In genomic region chr4:15963001-15963451, GRCh38 we compare ENCODE assay signal across 8 cellular contexts. TPM values are rescaled to one million over a fixed set of nuclear protein-coding genes. Genes with fewer than 3 reads are reported as not detected.
DNase-seq lines count a peak whose midpoint lies in the region; ATAC-seq and TF ChIP-seq lines count a peak whose summit lies in the region.

Gene FGFBP2 (minus strand): TSS chr4:15963175. CDS start chr4:15963129, 46 bp downstream.

- H3K79me1 ChIP-seq in trophoblast cell (ENCODE audit: low read length), result no peaks in the 10 kb centered on the region

- no peak within 1 kb of the TSS for H4K12ac ChIP-seq in trophoblast cell (ENCODE audit: low read depth, low read length)

- H3K4ac ChIP-seq in trophoblast cell (ENCODE audit: low read depth, low read length), result no peak within 1 kb of the TSS

- no peak within 1 kb of the TSS for H2AK5ac ChIP-seq in trophoblast cell (ENCODE audit: low read length)

- H3K9ac ChIP-seq in fibroblast of lung (ENCODE audit: insufficient read depth, low read length) (no peak within 1 kb of the TSS), trophoblast cell (ENCODE audit: low read length) (peak within 1 kb of the TSS; percentile 20)

- TF ChIP-seq CTCF in NB4 (IDR thresholded peaks at IDR 0.05; ENCODE audit: low read depth, low read length) (peak; percentile 75), fibroblast of lung (conservative IDR thresholded peaks at IDR 0.05 in 1 of 2, IDR thresholded peaks at IDR 0.05 in 1 of 2; ENCODE audit: low read depth in 1 of 2, low read length in 2 of 2) (peak; percentile 26 to 42), dorsolateral prefrontal cortex (IDR thresholded peaks at IDR 0.05 in 54 of 56, conservative IDR thresholded peaks at IDR 0.05 in 2 of 56; ENCODE audit: low read depth in 1 of 56, partially characterized antibody in 56 of 56) (peak in 25 of 56 donors; percentile 11 to 50 (median 23))

- H4K8ac ChIP-seq in trophoblast cell (ENCODE audit: low read depth, low read length), result no peak within 1 kb of the TSS

- H3K4me2 ChIP-seq in fibroblast of lung (ENCODE audit: extremely low read depth, insufficient read depth, low read length) (no peak within 1 kb of the TSS), trophoblast cell (ENCODE audit: low read length) (peak within 1 kb of the TSS; percentile 32)

- no peaks in the 10 kb centered on the region for H3K4me1 ChIP-seq in fibroblast of lung (ENCODE audit: control insufficient read depth, extremely low read depth, insufficient read depth, low read length)
- H3K4me1 ChIP-seq in trophoblast cell (ENCODE audit: control insufficient read depth in 1 of 2, insufficient read depth in 2 of 2, low read length in 2 of 2), result peaks cover 6 to 12% of the 10 kb centered on the region in 2 experiments

- H2BK12ac ChIP-seq in trophoblast cell (ENCODE audit: low read length), result no peak within 1 kb of the TSS

- H2BK120ac ChIP-seq in trophoblast cell (ENCODE audit: insufficient read depth, low read length, poor library complexity), result no peak within 1 kb of the TSS

- no peak within 1 kb of the TSS for H3K14ac ChIP-seq in trophoblast cell (ENCODE audit: low read length)

- H4K91ac ChIP-seq in trophoblast cell (ENCODE audit: low read depth, low read length), result no peak within 1 kb of the TSS

- H3K18ac ChIP-seq in trophoblast cell (ENCODE audit: low read length), result no peak within 1 kb of the TSS

- peak; percentile 55 for ATAC-seq in GM21717 (IDR thresholded peaks at IDR 0.05; ENCODE audit: unreplicated experiment)

- intact Hi-C loops in dorsolateral prefrontal cortex (cut with DNase I), result no loop called here

- no peak for TF ChIP-seq POLR2A in NB4 (IDR thresholded peaks at IDR 0.05; ENCODE audit: extremely low read depth, insufficient read length)

- no peak within 1 kb of the TSS for H2BK5ac ChIP-seq in trophoblast cell (ENCODE audit: low read depth, low read length, poor library complexity)

- no peaks in the 10 kb centered on the region for H3K9me3 ChIP-seq in fibroblast of lung (ENCODE audit: control insufficient read depth, insufficient read depth, low read depth, low read length)
- peaks cover 2% of the 10 kb centered on the region for H3K9me3 ChIP-seq in trophoblast cell (ENCODE audit: insufficient read depth, low read depth, low read length)

- H3K79me2 ChIP-seq in fibroblast of lung (ENCODE audit: control insufficient read depth, insufficient read depth, low read length) (no peaks in the 10 kb centered on the region), trophoblast cell (ENCODE audit: control insufficient read depth, insufficient read depth, low read length, poor library complexity) (no peaks in the 10 kb centered on the region)

- H3K4me3 ChIP-seq in NB4 (ENCODE audit: low read depth, low read length) (no peak within 1 kb of the TSS), fibroblast of lung (replicated peaks in 1 of 4; ENCODE audit: control extremely low read depth in 1 of 4, insufficient read depth in 1 of 4, low read depth in 3 of 4, low read length in 4 of 4) (no peak within 1 kb of the TSS), trophoblast cell (ENCODE audit: low read depth, low read length) (peak within 1 kb of the TSS; percentile 41), dorsolateral prefrontal cortex (no peak within 1 kb of the TSS)

- H3K36me3 ChIP-seq in fibroblast of lung (ENCODE audit: control insufficient read depth, insufficient read depth, low read length), result no peaks in the 10 kb centered on the region
- H3K36me3 ChIP-seq in trophoblast cell (ENCODE audit: control insufficient read depth in 1 of 2, insufficient read depth in 2 of 2, low read length in 2 of 2), result no peaks in the 10 kb centered on the region

- H2AFZ ChIP-seq in fibroblast of lung (ENCODE audit: low read length) (no peak within 1 kb of the TSS), trophoblast cell (ENCODE audit: insufficient read depth, low read length, poor library complexity) (no peak within 1 kb of the TSS)

- no peaks in the 10 kb centered on the region for H4K20me1 ChIP-seq in fibroblast of lung (ENCODE audit: control insufficient read depth, extremely low read depth, insufficient read depth, low read length)

- H3K27me3 ChIP-seq in fibroblast of lung (ENCODE audit: control insufficient read depth, insufficient read depth, low read length) (no peaks in the 10 kb centered on the region), trophoblast cell (ENCODE audit: insufficient read depth, low read length) (no peaks in the 10 kb centered on the region), dorsolateral prefrontal cortex (peaks cover 0 to 3% (median 0%) of the 10 kb centered on the region in 45 donors)

- H3K27ac ChIP-seq in fibroblast of lung (ENCODE audit: insufficient read depth, low read length) (no peak within 1 kb of the TSS), trophoblast cell (ENCODE audit: low read depth, low read length) (no peak within 1 kb of the TSS), dorsolateral prefrontal cortex (no peak within 1 kb of the TSS)

- no CpG with 5 or more reads among the region's 9 CpGs for WGBS in trophoblast cell (ENCODE audit: extremely low coverage, insufficient coverage, insufficient read length)

- no peak within 1 kb of the TSS for H3K23ac ChIP-seq in trophoblast cell (ENCODE audit: low read length)

- DNase-seq in Daoy (ENCODE audit: low read depth), result peak; percentile 55
- peak; percentile 72 for DNase-seq in NB4 (ENCODE audit: low read depth)
- peak; percentile 27 to 54 (median 36) for DNase-seq in activated CD8-positive, alpha-beta memory T cell treated with anti-CD3 and anti-CD28 coated beads for 48 hours (ENCODE audit: low read depth in 2 of 3, low spot score in 2 of 3)
- peak; percentile 26 to 54 for DNase-seq in fibroblast of lung (ENCODE audit: low read depth in 2 of 2)
- peak in 1 of 2 donors; percentile 40 for DNase-seq in trophoblast cell
- no peak for DNase-seq in NCI-H1436 treated with DMSO at 0.1 percent for 48 hours (lab: John Stamatoyannopoulos, UW)
- no peak for DNase-seq in dorsolateral prefrontal cortex

RNA-seq across cellular contexts. Expression of gene FGFBP2, which starts in this region (rescaled TPM):
- not detected in 2 replicates for total RNA-seq in Daoy (2014; rRNA removed; shearing (Covaris generic))
- total RNA-seq in fibroblast of lung, result not detected in 2 replicates
- polyA plus RNA-seq in fibroblast of lung, result 0.09 TPM in 1 of 2 replicates, not detected in the other
- 0.15 TPM in 1 of 2 replicates, not detected in the other for polyA plus RNA-seq in fibroblast of lung (2012)
- not detected in 2 replicates for polyA minus RNA-seq in fibroblast of lung (ENCODE audit: low replicate concordance)
- 0.64 and 0.93 TPM in 2 replicates for polyA plus RNA-seq in trophoblast cell (2013)
- 1 to 10 TPM in 14 of 120 experiments, under 1 TPM in 32, not detected in 74; 0.40 to 1.7 (median 0.86) TPM for total RNA-seq in dorsolateral prefrontal cortex

Comparison
In these comparisons a context has a peak if more than half of its experiments do, and no peak if none do; other contexts are left out.
1. Peak in DNase-seq in Daoy; RNA of the gene not detected or under 1 TPM.
2. Peak in DNase-seq in fibroblast of lung; RNA of the gene not detected or under 1 TPM.
3. DNase-seq: peak in NB4 (single experiment) and activated CD8-positive, alpha-beta memory T cell treated with anti-CD3 and anti-CD28 coated beads for 48 hours (3 of 3); none in NCI-H1436 treated with DMSO at 0.1 percent for 48 hours (single experiment) and dorsolateral prefrontal cortex (0 of 10).